In the genomic region with DNA sequence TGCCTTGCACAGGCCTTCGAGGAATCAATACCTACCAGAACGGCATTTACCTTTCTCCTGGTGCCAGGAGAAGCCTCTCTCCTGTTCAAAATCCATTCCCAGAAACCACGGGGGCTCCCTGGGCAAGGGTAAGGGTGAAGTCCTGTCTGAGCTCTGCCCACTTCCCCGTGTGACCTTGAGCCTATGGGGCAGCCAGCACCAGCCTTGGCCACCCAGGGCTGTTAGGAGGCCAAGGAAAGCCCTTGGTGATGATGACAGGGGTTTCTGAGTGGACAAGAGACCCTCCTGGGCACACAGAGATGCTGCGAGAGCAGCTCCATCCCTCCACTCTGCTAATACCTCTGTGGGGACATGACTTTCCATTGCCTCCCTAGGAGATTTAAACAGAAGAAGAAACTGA, we compare ENCODE assay signal across 20 cellular contexts.
"Had no signal": no experiment of that assay in that cellular context is flagged by ENCODE, and none has a peak within 500 bp of the region (broad histone marks: within the 10 kb centered on the region; RNA-seq: fewer than 3 reads in every experiment).

No MANE protein-coding gene starts in this region.

- DNase-seq: activated CD4-positive, alpha-beta T cell treated with anti-CD3 and anti-CD28 coated beads for 4 hours; activated CD8-positive, alpha-beta T cell treated with anti-CD3 and anti-CD28 coated beads for 36 hours; activated gamma-delta T cell; activated T-cell treated with anti-CD3 and anti-CD28 coated beads, Interleukin-2, amount 50 U/mL, for 1 hour; amniotic stem cell; foreskin keratinocyte; hypothalamus; left lung; mucosa of descending colon; naive B cell; psoas muscle; SJCRH30; stimulated activated naive B cell treated with anti-CD40 and anti-IgM and Interleukin-4, amounts not matched to agents 10 μg/mL and 1 μg/mL and 100 μg/mL, for 72 hours; T-helper 2 cell; thyroid gland had no signal

- H3K9ac ChIP-seq: neural progenitor cell had no signal

- H2AFZ ChIP-seq: neural progenitor cell had no signal

- H3K9me3 ChIP-seq: left lung, mucosa of descending colon, ovary, psoas muscle, SJCRH30, thyroid gland had no signal

- H3K36me3 ChIP-seq: left lung, neural progenitor cell, ovary, SJCRH30, thyroid gland had no signal

- H3K27ac ChIP-seq: epithelial cell of prostate, foreskin keratinocyte, left lung, neural progenitor cell, ovary, psoas muscle, SJCRH30, thyroid gland had no signal

- H3K36me3 Mint-ChIP-seq: activated naive CD8-positive, alpha-beta T cell; memory B cell; naive B cell; neural progenitor cell; stimulated activated naive B cell treated with anti-CD40 and anti-IgM and Interleukin-4, amounts not matched to agents 10 μg/mL and 1 μg/mL and 100 μg/mL, for 72 hours had no signal

- H3K4me1 ChIP-seq: foreskin keratinocyte, SJCRH30 had no signal

- H3K4me3 Mint-ChIP-seq: activated CD8-positive, alpha-beta T cell treated with anti-CD3 and anti-CD28 coated beads for 36 hours; activated naive CD8-positive, alpha-beta T cell; memory B cell; naive B cell; neural progenitor cell; stimulated activated naive B cell treated with anti-CD40 and anti-IgM and Interleukin-4, amounts not matched to agents 10 μg/mL and 1 μg/mL and 100 μg/mL, for 72 hours had no signal

- H3K4me2 ChIP-seq: neural progenitor cell had no signal

- H3K27me3 ChIP-seq: ovary, SJCRH30, thyroid gland had no signal

- H3K27ac Mint-ChIP-seq: activated CD8-positive, alpha-beta T cell treated with anti-CD3 and anti-CD28 coated beads for 36 hours; activated naive CD8-positive, alpha-beta T cell; memory B cell; neural progenitor cell; stimulated activated naive B cell treated with anti-CD40 and anti-IgM and Interleukin-4, amounts not matched to agents 10 μg/mL and 1 μg/mL and 100 μg/mL, for 72 hours had no signal

- H3K4me3 ChIP-seq: left lung, mucosa of descending colon, neural progenitor cell, ovary, psoas muscle, SJCRH30, thyroid gland had no signal

- H3K9me3 Mint-ChIP-seq: activated CD8-positive, alpha-beta T cell treated with anti-CD3 and anti-CD28 coated beads for 36 hours; memory B cell; naive B cell; neural progenitor cell; stimulated activated naive B cell treated with anti-CD40 and anti-IgM and Interleukin-4, amounts not matched to agents 10 μg/mL and 1 μg/mL and 100 μg/mL, for 72 hours had no signal
